In the genomic region with DNA sequence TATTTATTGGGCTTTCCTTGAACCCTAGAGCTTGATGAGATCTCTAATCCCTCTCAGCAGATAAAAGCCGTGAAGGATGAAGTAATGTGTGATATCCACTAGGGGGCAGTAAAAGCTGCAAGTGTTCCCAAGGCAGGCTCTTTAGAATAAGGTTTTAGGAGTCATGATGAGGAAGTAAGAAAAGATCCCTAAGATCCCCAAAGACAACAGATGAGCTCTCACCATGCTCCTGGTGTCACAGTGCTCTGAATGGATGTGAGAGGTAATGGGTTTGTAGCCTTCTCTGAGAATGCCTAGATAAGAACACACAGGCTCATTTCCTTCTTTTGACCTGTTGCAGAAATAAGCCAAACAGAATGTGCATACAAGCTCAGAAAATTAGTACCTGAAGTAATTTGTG, we compare ENCODE assay signal across 8 cellular contexts.
DNase-seq lines count a peak whose midpoint lies in the region; ATAC-seq, FAIRE-seq and TF ChIP-seq lines count a peak whose summit lies in the region.

No MANE protein-coding gene starts in this region.

- H3K4me3 ChIP-seq in K562, result no peak overlapping the region
- H3K4me3 ChIP-seq in kidney (ENCODE audit: low read length in 2 of 2), result no peak overlapping the region

- peak; percentile 85 for ATAC-seq in GM19452 (IDR thresholded peaks at IDR 0.05; ENCODE audit: unreplicated experiment)
- ATAC-seq in HG03520 (IDR thresholded peaks at IDR 0.05; ENCODE audit: unreplicated experiment), result peak; percentile 63
- ATAC-seq in K562, result peak; percentile 89

- FAIRE-seq in K562 (lab: Jason Lieb, UNC) (peak; percentile 88), kidney (lab: Jason Lieb, UNC) (no peak)

- TF ChIP-seq EP300 in K562 (IDR thresholded peaks at IDR 0.05; ENCODE audit: low read length), result no peak

- intact Hi-C loops in Calu3 (cut with micrococcal nuclease; ENCODE audit: unreplicated experiment) (loop anchor here (1.0 to 5.0 kb wide), 7 partner anchors 49 to 311 kb away; no protein-coding TSS in a partner anchor), K562 (cut with micrococcal nuclease) (loop anchor here (1.0 to 10.0 kb wide), 5 partner anchors 45 to 761 kb away; no protein-coding TSS in a partner anchor), kidney (cut with DNase I) (no loop called here)

- in situ Hi-C loops in K562 (cut with MboI), result no loop called here

- H3K36me3 ChIP-seq in K562 (ENCODE audit: control insufficient read depth, insufficient read depth, low read length), result no peaks in the 10 kb centered on the region
- no peaks in the 10 kb centered on the region for H3K36me3 ChIP-seq in kidney (ENCODE audit: control insufficient read depth in 1 of 2, insufficient read depth in 2 of 2, low read length in 2 of 2)

- no peak for TF ChIP-seq POLR2A in K562 (conservative IDR thresholded peaks at IDR 0.05)

- H3K36me3 Mint-ChIP-seq in Calu3 (ENCODE audit: insufficient read depth, unreplicated experiment), result no peaks in the 10 kb centered on the region

- H3K79me2 ChIP-seq in K562 (ENCODE audit: control insufficient read depth, insufficient read depth, low read length), result no peaks in the 10 kb centered on the region

- H3K9me3 ChIP-seq in K562 (replicated peaks; ENCODE audit: control insufficient read depth, insufficient read depth, low read depth, low read length) (no peaks in the 10 kb centered on the region), kidney (ENCODE audit: control insufficient read depth in 1 of 2, low read length in 2 of 2) (no peaks in the 10 kb centered on the region)

- no peaks in the 10 kb centered on the region for H3K9me3 Mint-ChIP-seq in Calu3 (ENCODE audit: low read depth, unreplicated experiment)

- no peaks in the 10 kb centered on the region for H3K4me1 ChIP-seq in K562 (replicated peaks in 1 of 2; ENCODE audit: control insufficient read depth in 2 of 2, insufficient read depth in 2 of 2, low read length in 2 of 2)
- no peaks in the 10 kb centered on the region for H3K4me1 ChIP-seq in kidney (ENCODE audit: control insufficient read depth in 1 of 2, insufficient read depth in 1 of 2, low read depth in 1 of 2, low read length in 2 of 2)

- DNase-seq in Calu3, result peak; percentile 47
- peak; percentile 52 for DNase-seq in NCI-H460 (ENCODE audit: extremely low read depth, low read depth)
- peak; percentile 53 to 63 (median 57) for DNase-seq in K562 (ENCODE audit: extremely low read depth in 1 of 4, low spot score in 3 of 4)
- no peak for DNase-seq in kidney
- DNase-seq in activated CD8-positive, alpha-beta memory T cell treated with anti-CD3 and anti-CD28 coated beads, Interleukin-2, amount 50 U/mL, for 48 hours, result no peak
- DNase-seq in stimulated activated CD4-positive, alpha-beta T cell treated with anti-CD3 and anti-CD28 coated beads, Interleukin-4, amount 100 ng/mL, for 4 hours, result no peak

- H3K27ac Mint-ChIP-seq in Calu3 (ENCODE audit: unreplicated experiment), result peak overlapping the region; percentile 7

- no peaks in the 10 kb centered on the region for H3K27me3 ChIP-seq in K562 (ENCODE audit: control insufficient read depth in 2 of 2, insufficient read depth in 2 of 2, low read length in 2 of 2)

- TF ChIP-seq RAD21 in K562 (CRISPR knock-in tag; conservative IDR thresholded peaks at IDR 0.05 in 1 of 2, IDR thresholded peaks at IDR 0.05 in 1 of 2), result peak; percentile 54 to 67

- BruUV-seq in Calu3 (replicated peaks; lab: Mats Ljungman, UMichigan) (no TSS peak), K562 (replicated peaks; lab: Mats Ljungman, UMichigan) (no TSS peak)

- peak overlapping the region; percentile 27 for H3K4me3 Mint-ChIP-seq in Calu3 (ENCODE audit: low read depth, unreplicated experiment)

- no peak overlapping the region for H3K4me2 ChIP-seq in K562 (ENCODE audit: insufficient read depth, low read length)

- POLR2A ChIA-PET in K562 (lab: Yijun Ruan, JAX), result interaction anchor here (0.7 kb wide), 1 partner anchor 199 kb away, joined by 3 read pairs; no protein-coding TSS in a partner anchor

- no peak overlapping the region for H3K9ac ChIP-seq in K562 (ENCODE audit: insufficient read depth in 1 of 2, low read depth in 2 of 2, low read length in 2 of 2)
- H3K9ac ChIP-seq in kidney (ENCODE audit: low read length in 2 of 2), result no peak overlapping the region

- TF ChIP-seq CTCF in Calu3 (IDR thresholded peaks at IDR 0.05; ENCODE audit: unreplicated experiment), result peak; percentile 81
- peak; percentile 58 to 78 (median 76); a peak in 5 of 6 replicates for TF ChIP-seq CTCF in K562 (IDR thresholded peaks at IDR 0.05 in 2 of 3, conservative IDR thresholded peaks at IDR 0.05 in 1 of 3; ENCODE audit: insufficient read depth in 2 of 3, low read depth in 1 of 3, low read length in 3 of 3)
- TF ChIP-seq CTCF in kidney (IDR thresholded peaks at IDR 0.05; ENCODE audit: borderline replicate concordance, extremely low read depth, insufficient read depth), result peak; percentile 69

- H4K20me1 ChIP-seq in K562 (replicated peaks; ENCODE audit: control insufficient read depth, insufficient read depth, low read length), result no peaks in the 10 kb centered on the region

- WGBS in K562 (ENCODE audit: insufficient coverage, low coverage, missing lambda C conversion rate), result 0% methylated on average over 1 of the region's 1 CpG

- H3K27ac ChIP-seq in K562 (ENCODE audit: extremely low read depth, low read depth, low read length), result no peak overlapping the region
- H3K27ac ChIP-seq in kidney (ENCODE audit: low read depth in 2 of 2, low read length in 2 of 2), result no peak overlapping the region

- no peak overlapping the region for H2AFZ ChIP-seq in K562 (ENCODE audit: low read depth, low read length)

- CTCF ChIA-PET in Calu3 (lab: Charles Lee) (interaction anchor here (0.6 to 4.1 kb wide), 28 partner anchors 11 to 796 kb away, joined by 3 to 149 read pairs (median 5); no protein-coding TSS in a partner anchor), K562 (lab: Yijun Ruan, JAX; ENCODE audit: low intra/inter-chr PET ratio) (interaction anchor here (1.2 to 2.0 kb wide), 3 partner anchors 190 to 310 kb away, joined by 4 to 9 read pairs (median 7); no protein-coding TSS in a partner anchor)

- no peaks in the 10 kb centered on the region for H3K9me1 ChIP-seq in K562 (ENCODE audit: control insufficient read depth, insufficient read depth, low read length)

- H3K4me1 Mint-ChIP-seq in Calu3 (ENCODE audit: low read depth, unreplicated experiment), result peaks cover 43% of the 10 kb centered on the region

- H3K27me3 Mint-ChIP-seq in Calu3 (ENCODE audit: unreplicated experiment), result no peaks in the 10 kb centered on the region

TF ChIP-seq in K562, 482 proteins besides CTCF, POLR2A, EP300 and RAD21 (continues in another document):
- TF ChIP-seq KAT2B (IDR thresholded peaks at IDR 0.05; ENCODE audit: low read depth, low read length), result no peak
- TF ChIP-seq MLLT1 (IDR thresholded peaks at IDR 0.05), result no peak
- TF ChIP-seq HLTF (IDR thresholded peaks at IDR 0.05), result no peak
- no peak for TF ChIP-seq ZC3H11A (IDR thresholded peaks at IDR 0.05; ENCODE audit: low read depth, low read length)
- no peak for TF ChIP-seq ESRRB (CRISPR knock-in tag; IDR thresholded peaks at IDR 0.05; ENCODE audit: borderline replicate concordance)
- TF ChIP-seq ZNF384 (IDR thresholded peaks at IDR 0.05; ENCODE audit: low read depth, low read length), result no peak
- no peak for TF ChIP-seq PHF20 (IDR thresholded peaks at IDR 0.05; ENCODE audit: partially characterized antibody)
- TF ChIP-seq NFRKB (IDR thresholded peaks at IDR 0.05; ENCODE audit: low read depth), result no peak
- peak; percentile 28; the same call in 1 of the 2 replicates for TF ChIP-seq SMC3 (conservative IDR thresholded peaks at IDR 0.05; ENCODE audit: insufficient read depth, low read depth, low read length)
- TF ChIP-seq ELF4 (CRISPR knock-in tag; IDR thresholded peaks at IDR 0.05), result no peak
- no peak for TF ChIP-seq NR0B1 (IDR thresholded peaks at IDR 0.05; ENCODE audit: partially characterized antibody)
- TF ChIP-seq, protein P1, sequence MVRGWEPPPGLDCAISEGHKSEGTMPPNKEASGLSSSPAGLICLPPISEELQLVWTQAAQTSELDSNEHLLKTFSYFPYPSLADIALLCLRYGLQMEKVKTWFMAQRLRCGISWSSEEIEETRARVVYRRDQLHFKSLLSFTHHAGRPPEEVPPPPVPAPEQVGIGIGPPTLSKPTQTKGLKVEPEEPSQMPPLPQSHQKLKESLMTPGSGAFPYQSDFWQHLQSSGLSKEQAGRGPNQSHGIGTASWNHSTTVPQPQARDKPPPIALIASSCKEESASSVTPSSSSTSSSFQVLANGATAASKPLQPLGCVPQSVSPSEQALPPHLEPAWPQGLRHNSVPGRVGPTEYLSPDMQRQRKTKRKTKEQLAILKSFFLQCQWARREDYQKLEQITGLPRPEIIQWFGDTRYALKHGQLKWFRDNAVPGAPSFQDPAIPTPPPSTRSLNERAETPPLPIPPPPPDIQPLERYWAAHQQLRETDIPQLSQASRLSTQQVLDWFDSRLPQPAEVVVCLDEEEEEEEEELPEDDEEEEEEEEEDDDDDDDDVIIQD (CRISPR knock-in tag; IDR thresholded peaks at IDR 0.05), result no peak

Comparison
In these comparisons a context has a peak if more than half of its experiments do, and no peak if none do; other contexts are left out.
1. DNase-seq: peak in Calu3 (single experiment), NCI-H460 (single experiment) and K562 (4 of 4); none in kidney (single experiment), activated CD8-positive, alpha-beta memory T cell treated with anti-CD3 and anti-CD28 coated beads, Interleukin-2, amount 50 U/mL, for 48 hours (single experiment) and stimulated activated CD4-positive, alpha-beta T cell treated with anti-CD3 and anti-CD28 coated beads, Interleukin-4, amount 100 ng/mL, for 4 hours (0 of 2).
2. Peak in every context shown above with its lines, with median percentiles within 50 percentile points of each other: CTCF ChIP-seq and ATAC-seq.